1 cellular context compared by ENCODE assay signal in genomic region chr10:21927601-21928000, GRCh38.
TF ChIP-seq lines count a peak whose summit lies in the region.

No MANE protein-coding gene starts in this region.

TF ChIP-seq in GM23338, 12 proteins besides CTCF, POLR2A, EP300 and RAD21 (continued from another document):
- TF ChIP-seq ZNF462 (CRISPR knock-in tag; IDR thresholded peaks at IDR 0.05): no peak
- no peak for TF ChIP-seq EZH2 (IDR thresholded peaks at IDR 0.05; ENCODE audit: low read depth, unreplicated experiment)
